In the genomic region with DNA sequence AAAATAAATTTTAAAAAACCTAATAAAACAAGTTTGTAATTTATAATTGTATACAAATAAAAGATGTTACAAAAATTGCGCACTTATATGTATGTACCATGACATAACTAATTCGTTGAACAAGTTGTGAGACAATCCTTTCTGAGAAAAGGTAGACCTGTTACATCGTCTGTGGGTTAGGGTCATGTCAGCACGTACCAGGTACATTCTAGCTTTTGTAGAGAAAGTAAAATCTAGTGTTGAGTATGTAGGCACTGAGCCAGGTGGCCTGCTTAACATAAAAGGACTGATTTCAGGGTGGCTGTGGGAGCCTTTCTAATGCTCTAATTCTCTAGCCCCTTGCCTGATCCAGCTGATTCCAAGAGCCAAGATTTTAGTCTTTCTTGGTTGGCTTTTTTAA, we compare ENCODE assay signal across 8 cellular contexts. TPM values are rescaled to one million over a fixed set of nuclear protein-coding genes. Genes with fewer than 3 reads are reported as not detected.
DNase-seq lines count a peak whose midpoint lies in the region; ATAC-seq and TF ChIP-seq lines count a peak whose summit lies in the region.

No MANE protein-coding gene starts in this region.

- no peak for TF ChIP-seq EP300 in upper lobe of left lung (IDR thresholded peaks at IDR 0.05)

- peaks cover 4 to 14% (median 10%) of the 10 kb centered on the region in 3 donors for H3K36me3 Mint-ChIP-seq in immature natural killer cell

- H3K9me3 ChIP-seq in cardiac muscle cell (ENCODE audit: low read depth): no peaks in the 10 kb centered on the region
- H3K9me3 ChIP-seq in upper lobe of left lung: no peaks in the 10 kb centered on the region

- H3K27ac Mint-ChIP-seq in immature natural killer cell: peak overlapping the region; percentile 85 to 97 (median 94)

- H3K4me3 ChIP-seq in cardiac muscle cell (peak overlapping the region; percentile 80), upper lobe of left lung (peak overlapping the region in 3 of 4 donors; percentile 79 to 93 (median 89))

- H3K27ac ChIP-seq in cardiac muscle cell (peak overlapping the region; percentile 95), upper lobe of left lung (peak overlapping the region; percentile 87 to 96 (median 94))

- intact Hi-C loops in cardiac septum (cut with DNase I): loop anchor here (1.0 to 5.0 kb wide), 2 partner anchors 11 to 143 kb away; a partner anchor contains a TSS

- DNase-seq in cardiac muscle cell (ENCODE audit: low read depth in 1 of 2, low spot score in 1 of 2) (peak in 1 of 2 donors; percentile 33), cardiac septum (ENCODE audit: low spot score) (no peak), immature natural killer cell (no peak), upper lobe of left lung (no peak), NCI-H526 treated with DMSO at 0.1 percent for 48 hours (lab: John Stamatoyannopoulos, UW) (no peak), KG1 (lab: John Stamatoyannopoulos, UW) (no peak), AML-193 (lab: John Stamatoyannopoulos, UW) (no peak)
- peak; percentile 15 for DNase-seq in activated naive CD4-positive, alpha-beta T cell treated with anti-CD3 and anti-CD28 coated beads, Interleukin-2, amount 50 U/mL, for 16 hours

- H3K4me1 Mint-ChIP-seq in immature natural killer cell: peaks cover 15 to 16% of the 10 kb centered on the region in 2 donors

- 60 to 66% methylated on average over 4 of the region's 4 CpGs for WGBS in upper lobe of left lung, 2 donors

- H3K36me3 ChIP-seq in cardiac muscle cell (peaks cover 14% of the 10 kb centered on the region), upper lobe of left lung (peaks cover 13 to 33% (median 20%) of the 10 kb centered on the region in 4 donors)

- H3K27me3 Mint-ChIP-seq in immature natural killer cell (ENCODE audit: low read depth in 3 of 3): peaks cover 4 to 5% (median 4%) of the 10 kb centered on the region in 3 donors

- H3K27me3 ChIP-seq in cardiac muscle cell (no peaks in the 10 kb centered on the region), upper lobe of left lung (no peaks in the 10 kb centered on the region)

- peaks cover 18% of the 10 kb centered on the region for H3K4me1 ChIP-seq in cardiac muscle cell (ENCODE audit: low read depth)
- H3K4me1 ChIP-seq in upper lobe of left lung: peaks cover 6 to 21% (median 15%) of the 10 kb centered on the region in 4 donors

- no peak for TF ChIP-seq POLR2A in upper lobe of left lung (IDR thresholded peaks at IDR 0.05)

- peak overlapping the region; percentile 96 to 99 (median 98) for H3K4me3 Mint-ChIP-seq in immature natural killer cell

- ATAC-seq in upper lobe of left lung (ENCODE audit: low FRiP score in 2 of 2): no peak

- H3K9me3 Mint-ChIP-seq in immature natural killer cell: no peaks in the 10 kb centered on the region

- TF ChIP-seq CTCF in cardiac muscle cell (IDR thresholded peaks at IDR 0.05; ENCODE audit: low read depth, low read length) (no peak), upper lobe of left lung (IDR thresholded peaks at IDR 0.05) (no peak)

RNA-seq across cellular contexts. Expression of a gene that starts 10.4 kb away (rescaled TPM):
- total RNA-seq in cardiac muscle cell (75.6 and 85.4 TPM in 2 replicates), cardiac septum (46.9 TPM), upper lobe of left lung (10 to 100 TPM; 41.7 to 81.5 (median 58.2) TPM)
- polyA plus RNA-seq in cardiac muscle cell (89.5 and 121 TPM in 2 replicates), immature natural killer cell (10 to 100 TPM; 42.4 to 90.8 (median 50.5) TPM)

RNA-seq across cellular contexts. Expression of a gene that starts 26.0 kb away (rescaled TPM):
- total RNA-seq in cardiac muscle cell (not detected in 2 replicates), cardiac septum (not detected), upper lobe of left lung (10 to 100 TPM in 1 of 6 donors, 1 to 10 TPM in 3, not detected in 2; 3.3 to 10.7 (median 7.1) TPM)
- polyA plus RNA-seq in cardiac muscle cell (not detected in 2 replicates), immature natural killer cell (1 to 10 TPM in 1 of 3 donors, under 1 TPM in 1, not detected in 1; 0.62 to 3.1 TPM)

RNA-seq across cellular contexts. Expression of a gene that starts 39.5 kb away (rescaled TPM):
- total RNA-seq in cardiac muscle cell (73.0 and 78.1 TPM in 2 replicates), cardiac septum (19.8 TPM), upper lobe of left lung (10 to 100 TPM; 32.4 to 95.2 (median 50.3) TPM)
- polyA plus RNA-seq in cardiac muscle cell (70.7 and 89.9 TPM in 2 replicates), immature natural killer cell (100 to 1,000 TPM in 2 of 3 donors, 10 to 100 TPM in 1; 92.9 to 129 (median 119) TPM)
